ENCODE assay signal across 8 cellular contexts in the genomic region with DNA sequence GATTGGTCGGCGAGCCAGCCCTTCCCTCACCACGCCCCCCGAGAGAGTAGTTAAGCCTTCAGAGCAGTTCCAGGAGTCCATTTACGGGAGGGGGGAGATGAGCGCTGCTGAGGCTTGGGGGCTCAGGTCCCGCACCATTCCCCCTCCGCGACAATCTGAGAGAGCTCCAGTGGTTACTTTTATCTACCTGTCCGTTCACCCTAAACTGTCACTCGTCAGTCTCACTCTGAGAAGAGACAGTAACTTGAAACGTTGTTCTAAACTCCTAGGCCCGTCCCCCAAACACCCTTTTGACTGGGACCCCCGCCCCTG. TPM values are rescaled to one million over a fixed set of nuclear protein-coding genes. Genes with fewer than 3 reads are reported as not detected.
DNase-seq lines count a peak whose midpoint lies in the region; ATAC-seq and TF ChIP-seq lines count a peak whose summit lies in the region.

No MANE protein-coding gene starts in this region.

- peaks cover 19% of the 10 kb centered on the region for H3K23me2 ChIP-seq in H9 (ENCODE audit: insufficient read length, low read depth, low read length, poor library complexity, severe bottlenecking)

- H3K9ac ChIP-seq in H9 (ENCODE audit: extremely low read depth, insufficient read length, low read length): no peak overlapping the region

- H3K18ac ChIP-seq in H9 (ENCODE audit: insufficient read length, low read depth, low read length): peak overlapping the region; percentile 24

- H2BK15ac ChIP-seq in H9 (ENCODE audit: low read depth, low read length): no peak overlapping the region

- H3K23ac ChIP-seq in H9 (ENCODE audit: insufficient read length, low read depth, low read length): no peak overlapping the region

- no peak overlapping the region for H2BK120ac ChIP-seq in H9 (ENCODE audit: low read depth, low read length, poor library complexity, severe bottlenecking)

- no peak overlapping the region for H4K5ac ChIP-seq in H9 (ENCODE audit: insufficient read length, low read depth, low read length)

- no peak for ATAC-seq in HG02938 (IDR thresholded peaks at IDR 0.05; ENCODE audit: unreplicated experiment)
- ATAC-seq in GM19395 (IDR thresholded peaks at IDR 0.05; ENCODE audit: unreplicated experiment): no peak
- no peak for ATAC-seq in HG03135 (IDR thresholded peaks at IDR 0.05; ENCODE audit: unreplicated experiment)

- no peak overlapping the region for H2BK20ac ChIP-seq in H9 (ENCODE audit: low read depth, low read length, poor library complexity, severe bottlenecking)

- TF ChIP-seq CTCF in H9 (conservative IDR thresholded peaks at IDR 0.05) (no peak), dorsolateral prefrontal cortex (IDR thresholded peaks at IDR 0.05 in 54 of 56, conservative IDR thresholded peaks at IDR 0.05 in 2 of 56; ENCODE audit: low read depth in 1 of 56, partially characterized antibody in 56 of 56) (no peak)

- H3K9me3 Mint-ChIP-seq in H9: no peaks in the 10 kb centered on the region; a peak in 1 of 5 replicates

- no peaks in the 10 kb centered on the region for H3K79me2 ChIP-seq in H9 (ENCODE audit: insufficient read depth, low read length)

- peaks cover 0 to 11% (median 0%) of the 10 kb centered on the region in 3 experiments; a peak in 1 of 7 replicates for H3K36me3 Mint-ChIP-seq in H9 (ENCODE audit: insufficient read depth in 1 of 3, low read depth in 3 of 3)

- peak overlapping the region; percentile 80 to 92 for H3K4me3 Mint-ChIP-seq in H9

- H3T11ph ChIP-seq in H9 (ENCODE audit: low read length): no peak overlapping the region

- H3K4me3 ChIP-seq in dorsolateral prefrontal cortex: peak overlapping the region; percentile 46 to 97 (median 77)

- H3K4me1 Mint-ChIP-seq in H9: peaks cover 31 to 62% of the 10 kb centered on the region in 2 experiments

- H4K20me1 ChIP-seq in H9 (ENCODE audit: control insufficient read depth, insufficient read depth, insufficient read length): no peaks in the 10 kb centered on the region

- H3K9me3 ChIP-seq in H9 (ENCODE audit: control insufficient read depth, low read depth, low read length): no peaks in the 10 kb centered on the region

- H4K8ac ChIP-seq in H9 (replicated peaks; ENCODE audit: insufficient read length, low read depth, low read length): no peak overlapping the region

- H2AFZ ChIP-seq in H9 (ENCODE audit: low read length): no peak overlapping the region

- H2AK5ac ChIP-seq in H9 (ENCODE audit: insufficient read length, low read length): no peak overlapping the region

- WGBS in H9 (ENCODE audit: extremely low coverage, insufficient read length, low lambda C conversion rate): no CpG with 5 or more reads among the region's 14 CpGs

- H3K14ac ChIP-seq in H9 (ENCODE audit: insufficient read depth, low read length): no peak overlapping the region

- no peak overlapping the region for H2BK5ac ChIP-seq in H9 (ENCODE audit: insufficient read length, low read length)

- no peaks in the 10 kb centered on the region; the same call in 1 of the 2 replicates for H3K27me3 ChIP-seq in H9 (ENCODE audit: insufficient read depth, low read length)
- peaks cover 0 to 10% (median 0%) of the 10 kb centered on the region in 45 donors for H3K27me3 ChIP-seq in dorsolateral prefrontal cortex

- H3K4me2 ChIP-seq in H9 (ENCODE audit: insufficient read depth, insufficient read length, low read length): peak overlapping the region; percentile 84

- H2BK12ac ChIP-seq in H9 (ENCODE audit: insufficient read length, low read depth, low read length): no peak overlapping the region

- H3K27ac ChIP-seq in H9 (ENCODE audit: insufficient read length, low read depth, low read length) (peak overlapping the region; percentile 46), dorsolateral prefrontal cortex (peak overlapping the region in 57 of 59 donors; percentile 18 to 98 (median 92))

- intact Hi-C loops in dorsolateral prefrontal cortex (cut with DNase I): loop anchor here (2.0 to 10.0 kb wide), 3 partner anchors 19 to 512 kb away; partner anchors contain the start of genes ERCC1 (in 2 of the 2) and CLPTM1 (in 1 of the 2)

- H4K91ac ChIP-seq in H9 (ENCODE audit: insufficient read length, low read depth, low read length): no peak overlapping the region

- DNase-seq in D341Med (ENCODE audit: low spot score) (peak; percentile 90), H9 (no peak), RPMI8226 (peak; percentile 80), dorsolateral prefrontal cortex (peak in 1 of 10 donors; percentile 90), middle frontal gyrus (ENCODE audit: extremely low spot score, low spot score) (peak; percentile 69)

- H3K27me3 Mint-ChIP-seq in H9 (ENCODE audit: low read depth): peaks cover 20% of the 10 kb centered on the region

- H3K56ac ChIP-seq in H9 (ENCODE audit: insufficient read length, low read depth, low read length): no peak overlapping the region

- no peaks in the 10 kb centered on the region for H3K79me1 ChIP-seq in H9 (ENCODE audit: insufficient read depth, low read depth, low read length, poor library complexity, severe bottlenecking)

- no peaks in the 10 kb centered on the region for H3K4me1 ChIP-seq in H9 (ENCODE audit: insufficient read depth, low read length)

- no peak overlapping the region for H3K4ac ChIP-seq in H9 (ENCODE audit: low read depth, low read length)

- peak overlapping the region in 2 of 3 experiments; percentile 94 to 99; a peak in 5 of 7 replicates for H3K27ac Mint-ChIP-seq in H9

RNA-seq across cellular contexts. Expression of gene FOSB, which starts 2.0 kb away (rescaled TPM):
- total RNA-seq in H9 (2021) (1.7 and 2.5 TPM in 2 replicates), dorsolateral prefrontal cortex (100 to 1,000 TPM in 2 of 120 experiments, 10 to 100 TPM in 32, 1 to 10 TPM in 86; 2.6 to 168 (median 7.7) TPM)

RNA-seq across cellular contexts. Expression of gene RTN2, which starts 27.1 kb away (rescaled TPM):
- total RNA-seq in H9 (2021) (18.9 and 20.1 TPM in 2 replicates), dorsolateral prefrontal cortex (100 to 1,000 TPM in 2 of 120 experiments, 10 to 100 TPM in 118; 18.9 to 124 (median 63.4) TPM)

RNA-seq across cellular contexts. Expression of gene PPM1N, which starts 28.5 kb away (rescaled TPM):
- total RNA-seq in H9 (2021): 7.7 and 8.1 TPM in 2 replicates
- total RNA-seq in dorsolateral prefrontal cortex: 1 to 10 TPM in 108 of 120 experiments, under 1 TPM in 12; 0.59 to 4.9 (median 1.9) TPM

RNA-seq across cellular contexts. Expression of gene VASP, which starts 37.5 kb away (rescaled TPM):
- total RNA-seq in H9 (2021): 157 and 162 TPM in 2 replicates
- 10 to 100 TPM in 118 of 120 experiments, 1 to 10 TPM in 2; 7.0 to 36.7 (median 18.3) TPM for total RNA-seq in dorsolateral prefrontal cortex

RNA-seq across cellular contexts. Expression of gene ERCC1, which starts 46.1 kb away (rescaled TPM):
- total RNA-seq in H9 (2021): 62.4 and 66.7 TPM in 2 replicates
- total RNA-seq in dorsolateral prefrontal cortex: 10 to 100 TPM; 64.1 to 99.4 (median 79.0) TPM
